In the genomic region with DNA sequence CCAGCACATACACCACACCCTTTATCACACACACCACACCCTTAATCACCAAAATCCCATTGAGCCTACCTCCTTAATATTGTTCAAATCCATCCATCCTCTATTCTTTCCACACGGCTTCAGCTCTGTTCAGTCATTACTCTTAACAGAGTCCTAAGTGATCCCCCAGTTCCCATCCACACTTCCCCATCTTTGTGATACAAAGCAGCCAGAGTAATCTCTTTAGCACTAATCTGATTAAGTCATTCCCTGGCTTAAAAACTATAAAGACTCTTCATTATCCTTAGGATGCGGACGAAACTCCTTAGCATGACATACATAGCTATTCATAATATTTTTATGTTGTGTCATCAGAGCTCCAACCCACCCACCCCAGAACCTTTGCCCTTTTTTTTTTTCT, we compare ENCODE assay signal across 27 cellular contexts. TPM values are rescaled to one million over a fixed set of nuclear protein-coding genes. Genes with fewer than 3 reads are reported as not detected.
"Had no signal": no experiment of that assay in that cellular context is flagged by ENCODE, and none has a peak within 500 bp of the region (broad histone marks: within the 10 kb centered on the region; RNA-seq: fewer than 3 reads in every experiment).

No MANE protein-coding gene starts in this region.

- H3K4me3 Mint-ChIP-seq: activated CD4-positive, alpha-beta memory T cell treated with anti-CD3 and anti-CD28 coated beads, Interleukin-2, amount 10 ng/mL, durations not matched to agents 7 days and 5 days; activated CD4-positive, alpha-beta T cell treated with anti-CD3 and anti-CD28 coated beads, Interleukin-2, amount 10 ng/mL, durations not matched to agents 7 days and 5 days; activated T-cell treated with anti-CD3 and anti-CD28 coated beads, Interleukin-2, amount 50 U/mL, for 24 hours; effector memory CD8-positive, alpha-beta T cell; natural killer cell treated with Interleukin-12 subunit alpha and Interleukin-12 subunit beta and Interleukin-15 and Interleukin-18, amount 100 ng/mL, for 72 hours; WTC11 had no signal

- H3K4me1 ChIP-seq: right lobe of liver, upper lobe of right lung had no signal

- H3K27ac ChIP-seq: brain microvascular endothelial cell, coronary artery, esophagus squamous epithelium, left ventricle myocardium inferior, right lobe of liver, thoracic aorta, upper lobe of right lung had no signal

- H3K4me3 ChIP-seq: coronary artery, esophagus squamous epithelium, left ventricle myocardium inferior, lung, mucosa of descending colon, right lobe of liver, thoracic aorta, upper lobe of right lung had no signal

- H3K27ac Mint-ChIP-seq: activated CD4-positive, alpha-beta memory T cell treated with anti-CD3 and anti-CD28 coated beads, Interleukin-2, amount 10 ng/mL, durations not matched to agents 7 days and 5 days; activated CD4-positive, alpha-beta T cell treated with anti-CD3 and anti-CD28 coated beads, Interleukin-2, amount 10 ng/mL, durations not matched to agents 7 days and 5 days; activated T-cell treated with anti-CD3 and anti-CD28 coated beads, Interleukin-2, amount 50 U/mL, for 24 hours; effector memory CD8-positive, alpha-beta T cell; natural killer cell treated with Interleukin-12 subunit alpha and Interleukin-12 subunit beta and Interleukin-15 and Interleukin-18, amount 100 ng/mL, for 72 hours; WTC11 had no signal

- DNase-seq: activated CD4-positive, alpha-beta memory T cell treated with anti-CD3 and anti-CD28 coated beads, Interleukin-2, amount 10 ng/mL, durations not matched to agents 7 days and 5 days; activated CD4-positive, alpha-beta T cell treated with anti-CD3 and anti-CD28 coated beads for 1 hour; activated CD4-positive, alpha-beta T cell treated with anti-CD3 and anti-CD28 coated beads, Interleukin-2, amount 10 ng/mL, durations not matched to agents 7 days and 5 days; activated CD8-positive, alpha-beta memory T cell treated with anti-CD3 and anti-CD28 coated beads, Interleukin-2, amount 50 U/mL, for 48 hours; activated gamma-delta T cell treated with Interleukin-2 at 50 U/mL for 16 hours; activated naive CD4-positive, alpha-beta T cell treated with anti-CD3 and anti-CD28 coated beads, Interleukin-2, amount 50 U/mL, for 16 hours; activated T-cell treated with anti-CD3 and anti-CD28 coated beads, Interleukin-2, amount 50 U/mL, for 24 hours; amniotic stem cell; brain microvascular endothelial cell; effector memory CD8-positive, alpha-beta T cell; esophagus squamous epithelium; glutamatergic neuron; islet precursor cell; left ventricle myocardium inferior; mesendoderm; mucosa of descending colon; right lobe of liver; stimulated activated CD4-positive, alpha-beta T cell treated with anti-CD3 and anti-CD28 coated beads, Interleukin-12 subunit alpha, Interleukin-12 subunit beta, amount 100 ng/mL, for 4 hours; stimulated activated CD4-positive, alpha-beta T cell treated with anti-CD3 and anti-CD28 coated beads, Interleukin-4, amount 100 ng/mL, for 1 hour; stimulated activated naive CD8-positive, alpha-beta T cell treated with anti-CD3 and anti-CD28 coated beads, Interleukin-15, Interleukin-2, amounts not matched to agents 100 U/mL and 50 U/mL, for 24 hours; T-helper 2 cell; upper lobe of right lung had no signal

- H3K27me3 Mint-ChIP-seq: activated T-cell treated with anti-CD3 and anti-CD28 coated beads, Interleukin-2, amount 50 U/mL, for 24 hours; effector memory CD8-positive, alpha-beta T cell had no signal

- H3K36me3 ChIP-seq: brain microvascular endothelial cell, esophagus squamous epithelium, left ventricle myocardium inferior, right lobe of liver, thoracic aorta, upper lobe of right lung had no signal

- H3K9me3 Mint-ChIP-seq: activated CD4-positive, alpha-beta memory T cell treated with anti-CD3 and anti-CD28 coated beads, Interleukin-2, amount 10 ng/mL, durations not matched to agents 7 days and 5 days; activated CD4-positive, alpha-beta T cell treated with anti-CD3 and anti-CD28 coated beads, Interleukin-2, amount 10 ng/mL, durations not matched to agents 7 days and 5 days; activated T-cell treated with anti-CD3 and anti-CD28 coated beads, Interleukin-2, amount 50 U/mL, for 24 hours; effector memory CD8-positive, alpha-beta T cell; natural killer cell treated with Interleukin-12 subunit alpha and Interleukin-12 subunit beta and Interleukin-15 and Interleukin-18, amount 100 ng/mL, for 72 hours; WTC11 had no signal

- H3K9me3 ChIP-seq: esophagus squamous epithelium, left ventricle myocardium inferior, mucosa of descending colon, right lobe of liver, thoracic aorta, upper lobe of right lung had no signal

- H3K27me3 ChIP-seq: brain microvascular endothelial cell, esophagus squamous epithelium, right lobe of liver, upper lobe of right lung had no signal

- H3K4me1 Mint-ChIP-seq: activated CD4-positive, alpha-beta memory T cell treated with anti-CD3 and anti-CD28 coated beads, Interleukin-2, amount 10 ng/mL, durations not matched to agents 7 days and 5 days had no signal

- ATAC-seq: effector memory CD8-positive, alpha-beta T cell; mucosa of descending colon; natural killer cell treated with Interleukin-12 subunit alpha and Interleukin-12 subunit beta and Interleukin-15 and Interleukin-18, amount 100 ng/mL, for 72 hours; right lobe of liver; stimulated activated naive CD8-positive, alpha-beta T cell treated with anti-CD3 and anti-CD28 coated beads, Interleukin-15, Interleukin-2, amounts not matched to agents 100 U/mL and 50 U/mL, for 24 hours; upper lobe of right lung; WTC11 had no signal

- H3K36me3 Mint-ChIP-seq: natural killer cell treated with Interleukin-12 subunit alpha and Interleukin-12 subunit beta and Interleukin-15 and Interleukin-18, amount 100 ng/mL, for 72 hours; WTC11 had no signal

RNA-seq across cellular contexts. Expression of a gene that starts 14.7 kb away (rescaled TPM):
- total RNA-seq: activated CD4-positive, alpha-beta memory T cell treated with anti-CD3 and anti-CD28 coated beads, Interleukin-2, amount 10 ng/mL, durations not matched to agents 7 days and 5 days; activated CD4-positive, alpha-beta T cell treated with anti-CD3 and anti-CD28 coated beads, Interleukin-2, amount 10 ng/mL, durations not matched to agents 7 days and 5 days; natural killer cell treated with Interleukin-12 subunit alpha and Interleukin-12 subunit beta and Interleukin-15 and Interleukin-18, amount 100 ng/mL, for 72 hours had no signal
